ENCODE assay signal across 8 cellular contexts in genomic region chr2:177169810-177170514, GRCh38. TPM values are rescaled to one million over a fixed set of nuclear protein-coding genes. Genes with fewer than 3 reads are reported as not detected.
DNase-seq lines count a peak whose midpoint lies in the region; ATAC-seq lines count a peak whose summit lies in the region.

No MANE protein-coding gene starts in this region.

- H3K4me1 Mint-ChIP-seq in activated naive CD4-positive, alpha-beta T cell treated with anti-CD3 and anti-CD28 coated beads for 36 hours (ENCODE audit: low read depth), result peaks cover 35% of the 10 kb centered on the region

- intact Hi-C loops in activated naive CD4-positive, alpha-beta T cell treated with anti-CD3 and anti-CD28 coated beads for 36 hours (cut with micrococcal nuclease), result loop anchor here (10.0 kb wide), 1 partner anchor 735 kb away; no protein-coding TSS in a partner anchor
- intact Hi-C loops in left ventricle myocardium superior (cut with micrococcal nuclease), result loop anchor here (5.0 to 10.0 kb wide), 2 partner anchors 247 to 555 kb away; no protein-coding TSS in a partner anchor

- no peaks in the 10 kb centered on the region for H3K9me3 Mint-ChIP-seq in activated naive CD4-positive, alpha-beta T cell treated with anti-CD3 and anti-CD28 coated beads for 36 hours

- no peaks in the 10 kb centered on the region for H3K36me3 Mint-ChIP-seq in activated naive CD4-positive, alpha-beta T cell treated with anti-CD3 and anti-CD28 coated beads for 36 hours (ENCODE audit: low read depth)

- DNase-seq in activated naive CD4-positive, alpha-beta T cell treated with anti-CD3 and anti-CD28 coated beads for 36 hours, result peak; percentile 48
- no peak for DNase-seq in activated naive CD4-positive, alpha-beta T cell treated with Interleukin-2 at 50 U/mL for 16 hours
- peak; percentile 96 for DNase-seq in NCI-H69 (lab: John Stamatoyannopoulos, UW)
- no peak for DNase-seq in epidermal melanocyte (ENCODE audit: insufficient read length, low spot score)
- no peak for DNase-seq in central memory CD4-positive, alpha-beta T cell
- DNase-seq in left ventricle myocardium superior, result no peak

- H3K4me3 Mint-ChIP-seq in activated naive CD4-positive, alpha-beta T cell treated with anti-CD3 and anti-CD28 coated beads for 36 hours, result no peak overlapping the region

- peak overlapping the region; percentile 14 for H3K27ac ChIP-seq in layer of hippocampus (ENCODE audit: low read depth, low read length)

- CTCF ChIA-PET in activated naive CD4-positive, alpha-beta T cell treated with anti-CD3 and anti-CD28 coated beads for 36 hours (lab: Charles Lee), result interaction anchor here (0.8 to 3.0 kb wide), 5 partner anchors 25 to 181 kb away, joined by 3 to 6 read pairs (median 4); partner anchors contain the start of gene NFE2L2

- H3K27me3 Mint-ChIP-seq in activated naive CD4-positive, alpha-beta T cell treated with anti-CD3 and anti-CD28 coated beads for 36 hours (ENCODE audit: low read depth), result no peaks in the 10 kb centered on the region

- H3K27me3 ChIP-seq in layer of hippocampus (ENCODE audit: control insufficient read depth, insufficient read depth, low read length), result no peaks in the 10 kb centered on the region

- H3K27ac Mint-ChIP-seq in activated naive CD4-positive, alpha-beta T cell treated with anti-CD3 and anti-CD28 coated beads for 36 hours, result peak overlapping the region; percentile 27

- ATAC-seq in HG03097 (IDR thresholded peaks at IDR 0.05; ENCODE audit: low FRiP score, unreplicated experiment) (peak; percentile 61), left ventricle myocardium superior (no peak)

RNA-seq across cellular contexts. Expression of gene HNRNPA3, which starts 42.6 kb away (rescaled TPM):
- 100 to 1,000 TPM; 312 to 340 TPM for total RNA-seq in activated naive CD4-positive, alpha-beta T cell treated with anti-CD3 and anti-CD28 coated beads for 36 hours
- 70.4 TPM for total RNA-seq in left ventricle myocardium superior

Comparison
In these comparisons a context has a peak if more than half of its experiments do, and no peak if none do; other contexts are left out.
1. DNase-seq: peak in activated naive CD4-positive, alpha-beta T cell treated with anti-CD3 and anti-CD28 coated beads for 36 hours (single experiment) and NCI-H69 (single experiment); none in activated naive CD4-positive, alpha-beta T cell treated with Interleukin-2 at 50 U/mL for 16 hours (single experiment), epidermal melanocyte (single experiment), central memory CD4-positive, alpha-beta T cell (single experiment) and left ventricle myocardium superior (single experiment).